Comparison of ENCODE assay signal across 9 cellular contexts in genomic region chr3:159839561-159840379, GRCh38. TPM values are rescaled to one million over a fixed set of nuclear protein-coding genes. Genes with fewer than 3 reads are reported as not detected.
DNase-seq lines count a peak whose midpoint lies in the region; ATAC-seq, FAIRE-seq and TF ChIP-seq lines count a peak whose summit lies in the region.
"Had no signal": no experiment of that assay in that cellular context is flagged by ENCODE, and none has a peak within 500 bp of the region (broad histone marks: within the 10 kb centered on the region; RNA-seq: fewer than 3 reads in every experiment).

Gene SCHIP1, plus strand, starts transcription at chr3:159839861.

- peak; percentile 54 for ATAC-seq in HG03442 (IDR thresholded peaks at IDR 0.05; ENCODE audit: unreplicated experiment)
- ATAC-seq: body of pancreas had no signal

- CTCF ChIA-PET in GM10248 (lab: Yijun Ruan, JAX): interaction anchor here (1.2 to 3.6 kb wide), 5 partner anchors 11 to 163 kb away, joined by 3 to 21 read pairs (median 8); partner anchors contain the start of gene IL12A

- H3K36me3 ChIP-seq in breast epithelium: no peaks in the 10 kb centered on the region

- peak within 1 kb of the TSS in 2 of 3 donors; percentile 46 to 60 for H3K4me3 ChIP-seq in breast epithelium
- H3K4me3 ChIP-seq: body of pancreas had no signal

- H3K4me1 ChIP-seq in breast epithelium: no peaks in the 10 kb centered on the region
- H3K4me1 ChIP-seq: body of pancreas had no signal

- H3K4me3 Mint-ChIP-seq in stimulated activated naive CD8-positive, alpha-beta T cell treated with anti-CD3 and anti-CD28 coated beads, Interleukin-15, Interleukin-2, amounts not matched to agents 100 ng/mL and 50 ng/mL, for 24 hours: peak within 1 kb of the TSS; percentile 31

- no peaks in the 10 kb centered on the region for H3K4me1 Mint-ChIP-seq in stimulated activated naive CD8-positive, alpha-beta T cell treated with anti-CD3 and anti-CD28 coated beads, Interleukin-15, Interleukin-2, amounts not matched to agents 100 ng/mL and 50 ng/mL, for 24 hours (ENCODE audit: low read depth)

- TF ChIP-seq POLR2A in GM12892 (IDR thresholded peaks at IDR 0.05; ENCODE audit: low read depth, low read length) (no peak), breast epithelium (IDR thresholded peaks at IDR 0.05) (no peak)

- H3K27me3 Mint-ChIP-seq in stimulated activated naive CD8-positive, alpha-beta T cell treated with anti-CD3 and anti-CD28 coated beads, Interleukin-15, Interleukin-2, amounts not matched to agents 100 ng/mL and 50 ng/mL, for 24 hours: peaks cover 35% of the 10 kb centered on the region

- H3K27me3 ChIP-seq in breast epithelium: no peaks in the 10 kb centered on the region
- H3K27me3 ChIP-seq: body of pancreas had no signal

- TF ChIP-seq CTCF in breast epithelium (IDR thresholded peaks at IDR 0.05) (no peak), GM10248 (IDR thresholded peaks at IDR 0.05; ENCODE audit: control extremely low read depth, extremely low read depth, low read depth, missing control alignments) (no peak)

- no peaks in the 10 kb centered on the region for H3K9me3 Mint-ChIP-seq in stimulated activated naive CD8-positive, alpha-beta T cell treated with anti-CD3 and anti-CD28 coated beads, Interleukin-15, Interleukin-2, amounts not matched to agents 100 ng/mL and 50 ng/mL, for 24 hours

- POLR2A ChIA-PET in GM10248 (lab: Yijun Ruan, JAX): no interaction called here

- FAIRE-seq in GM12892 (lab: Jason Lieb, UNC): peak; percentile 85

- H3K27ac Mint-ChIP-seq in stimulated activated naive CD8-positive, alpha-beta T cell treated with anti-CD3 and anti-CD28 coated beads, Interleukin-15, Interleukin-2, amounts not matched to agents 100 ng/mL and 50 ng/mL, for 24 hours: no peak within 1 kb of the TSS

- peak within 1 kb of the TSS; percentile 74 to 85 for H3K27ac ChIP-seq in breast epithelium
- H3K27ac ChIP-seq: body of pancreas had no signal

- H3K36me3 Mint-ChIP-seq in stimulated activated naive CD8-positive, alpha-beta T cell treated with anti-CD3 and anti-CD28 coated beads, Interleukin-15, Interleukin-2, amounts not matched to agents 100 ng/mL and 50 ng/mL, for 24 hours (ENCODE audit: low read depth): no peaks in the 10 kb centered on the region

- intact Hi-C loops in breast epithelium (cut with DNase I; ENCODE audit: low total_unique reads): no loop called here

- no peak for DNase-seq in GM12892 (ENCODE audit: insufficient read length)
- DNase-seq in breast epithelium (ENCODE audit: low spot score in 2 of 2): no peak
- peak; percentile 38 for DNase-seq in kidney tubule cell (ENCODE audit: low spot score)
- DNase-seq in GM10248 (ENCODE audit: extremely low spot score): no peak
- DNase-seq in A172 (ENCODE audit: low spot score): no peak
- DNase-seq in NCI-H1417 (lab: John Stamatoyannopoulos, UW): no peak

- no peaks in the 10 kb centered on the region for H3K9me3 ChIP-seq in breast epithelium
- H3K9me3 ChIP-seq: body of pancreas had no signal

RNA-seq across cellular contexts. Expression of gene SCHIP1, which starts in this region (rescaled TPM):
- polyA plus RNA-seq in GM12892 (2012; ENCODE audit: missing spikeins): 0.42 TPM
- total RNA-seq in breast epithelium: 10 to 100 TPM in 1 of 3 donors, 1 to 10 TPM in 2; 1.6 to 14.2 (median 8.8) TPM
- 0.43 and 43.0 TPM in 2 replicates for total RNA-seq in A172 (2014; rRNA removed; shearing (Covaris generic))
